Comparison of ENCODE assay signal across 12 cellular contexts in genomic region chr1:3656450-3657095, GRCh38.
DNase-seq lines count a peak whose midpoint lies in the region; ATAC-seq lines count a peak whose summit lies in the region.
"Had no signal": no experiment of that assay in that cellular context is flagged by ENCODE, and none has a peak within 500 bp of the region (broad histone marks: within the 10 kb centered on the region; RNA-seq: fewer than 3 reads in every experiment).

No MANE protein-coding gene starts in this region.

- DNase-seq in activated CD4-positive, CD25-positive, alpha-beta regulatory T cell (lab: John Stamatoyannopoulos, UW) = no peak
- DNase-seq in germinal center (ENCODE audit: low spot score) (peak; percentile 51), Kasumi-1 (lab: John Stamatoyannopoulos, UW) (no peak), DMS 273 treated with DMSO at 0.1 percent for 48 hours (lab: John Stamatoyannopoulos, UW) (no peak)
- no peak for DNase-seq in activated effector memory CD4-positive, alpha-beta T cell treated with anti-CD3 and anti-CD28 coated beads, Interleukin-2, amount 50 U/mL, for 16 hours
- DNase-seq: activated CD8-positive, alpha-beta memory T cell treated with anti-CD3 and anti-CD28 coated beads for 24 hours; central memory CD4-positive, alpha-beta T cell; RPMI8226; stimulated activated naive CD4-positive, alpha-beta T cell had no signal

- ATAC-seq in activated CD4-positive, CD25-positive, alpha-beta regulatory T cell treated with anti-CD3 and anti-CD28 coated beads, Interleukin-2, amount 50 U/mL, for 24 hours = peak; percentile 71 to 72
- peak; percentile 46 for ATAC-seq in GM19468 (IDR thresholded peaks at IDR 0.05; ENCODE audit: extremely low read depth, unreplicated experiment)
- ATAC-seq in HG03139 (IDR thresholded peaks at IDR 0.05; ENCODE audit: unreplicated experiment) = peak; percentile 43
